Comparison of ENCODE assay signal across 17 cellular contexts in the genomic region with DNA sequence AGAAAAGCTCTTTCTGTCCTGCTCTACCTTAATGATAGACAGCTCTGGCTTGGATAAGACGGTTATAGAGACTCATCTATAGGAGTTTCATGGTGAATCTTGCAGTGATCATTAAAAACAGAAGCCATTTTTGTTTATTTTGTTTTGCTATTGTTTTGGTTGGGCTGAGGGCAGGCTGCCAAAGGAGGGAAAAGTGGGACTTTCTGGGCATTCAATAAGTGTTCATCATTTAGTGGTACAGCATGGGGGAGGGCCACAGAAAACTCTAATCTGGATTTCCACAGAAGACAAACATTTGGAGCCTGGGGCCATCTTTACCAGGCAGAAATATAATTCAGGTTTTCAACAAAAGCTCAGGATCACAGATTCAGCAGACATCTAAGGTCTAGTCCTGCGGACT.
"Had no signal": no experiment of that assay in that cellular context is flagged by ENCODE, and none has a peak within 500 bp of the region (broad histone marks: within the 10 kb centered on the region; RNA-seq: fewer than 3 reads in every experiment).

No MANE protein-coding gene starts in this region.

- H3K79me2 ChIP-seq: hepatocyte had no signal

- DNase-seq: activated CD4-positive, alpha-beta T cell treated with anti-CD3 and anti-CD28 coated beads for 1 hour; activated CD4-positive, alpha-beta T cell treated with anti-CD3 and anti-CD28 coated beads, Interleukin-2, amount 50 U/mL, for 48 hours; activated CD8-positive, alpha-beta memory T cell treated with anti-CD3 and anti-CD28 coated beads, Interleukin-2, amount 10 ng/mL, durations not matched to agents 7 days and 5 days; activated naive CD4-positive, alpha-beta T cell treated with anti-CD3 and anti-CD28 coated beads, Interleukin-2, amount 10 ng/mL, durations not matched to agents 7 days and 5 days; activated T-cell treated with anti-CD3 and anti-CD28 coated beads, Interleukin-2, amount 50 U/mL, for 24 hours; caudate nucleus; esophagus squamous epithelium; islet precursor cell; nucleus accumbens; posterior cingulate gyrus; retina; stimulated activated CD4-positive, alpha-beta T cell treated with anti-CD3 and anti-CD28 coated beads, Interleukin-2, amount 100 ng/mL, for 48 hours; stimulated activated naive CD4-positive, alpha-beta T cell; tibial artery had no signal

- ATAC-seq: activated CD8-positive, alpha-beta memory T cell treated with anti-CD3 and anti-CD28 coated beads, Interleukin-2, amount 10 ng/mL, durations not matched to agents 7 days and 5 days; natural killer cell treated with Interleukin-12 subunit alpha and Interleukin-12 subunit beta and Interleukin-15 and Interleukin-18, amount 100 ng/mL, for 72 hours had no signal

- H3K4me3 ChIP-seq: esophagus squamous epithelium, hepatocyte, tibial artery had no signal

- H3K9me3 Mint-ChIP-seq: activated naive CD4-positive, alpha-beta T cell treated with anti-CD3 and anti-CD28 coated beads, Interleukin-2, amount 10 ng/mL, durations not matched to agents 7 days and 5 days had no signal

- H3K4me1 Mint-ChIP-seq: activated naive CD4-positive, alpha-beta T cell treated with anti-CD3 and anti-CD28 coated beads, Interleukin-2, amount 10 ng/mL, durations not matched to agents 7 days and 5 days had no signal

- H3K4me2 ChIP-seq: hepatocyte had no signal

- H3K36me3 ChIP-seq: esophagus squamous epithelium, tibial artery had no signal

- H3K27ac Mint-ChIP-seq: activated CD8-positive, alpha-beta memory T cell treated with anti-CD3 and anti-CD28 coated beads, Interleukin-2, amount 10 ng/mL, durations not matched to agents 7 days and 5 days; activated naive CD4-positive, alpha-beta T cell treated with anti-CD3 and anti-CD28 coated beads, Interleukin-2, amount 10 ng/mL, durations not matched to agents 7 days and 5 days; activated T-cell treated with anti-CD3 and anti-CD28 coated beads, Interleukin-2, amount 50 U/mL, for 24 hours; natural killer cell treated with Interleukin-12 subunit alpha and Interleukin-12 subunit beta and Interleukin-15 and Interleukin-18, amount 100 ng/mL, for 72 hours had no signal

- H3K9me3 ChIP-seq: esophagus squamous epithelium, tibial artery had no signal

- H3K27me3 ChIP-seq: esophagus squamous epithelium, hepatocyte, tibial artery had no signal

- H3K4me1 ChIP-seq: esophagus squamous epithelium had no signal

- H2AFZ ChIP-seq: hepatocyte had no signal

- H3K4me3 Mint-ChIP-seq: activated CD8-positive, alpha-beta memory T cell treated with anti-CD3 and anti-CD28 coated beads, Interleukin-2, amount 10 ng/mL, durations not matched to agents 7 days and 5 days; activated naive CD4-positive, alpha-beta T cell treated with anti-CD3 and anti-CD28 coated beads, Interleukin-2, amount 10 ng/mL, durations not matched to agents 7 days and 5 days; activated T-cell treated with anti-CD3 and anti-CD28 coated beads, Interleukin-2, amount 50 U/mL, for 24 hours; natural killer cell treated with Interleukin-12 subunit alpha and Interleukin-12 subunit beta and Interleukin-15 and Interleukin-18, amount 100 ng/mL, for 72 hours had no signal

- H3K27ac ChIP-seq: esophagus squamous epithelium, hepatocyte, tibial artery, VCaP had no signal

- H3K27me3 Mint-ChIP-seq: activated CD8-positive, alpha-beta memory T cell treated with anti-CD3 and anti-CD28 coated beads, Interleukin-2, amount 10 ng/mL, durations not matched to agents 7 days and 5 days; activated naive CD4-positive, alpha-beta T cell treated with anti-CD3 and anti-CD28 coated beads, Interleukin-2, amount 10 ng/mL, durations not matched to agents 7 days and 5 days; activated T-cell treated with anti-CD3 and anti-CD28 coated beads, Interleukin-2, amount 50 U/mL, for 24 hours; natural killer cell treated with Interleukin-12 subunit alpha and Interleukin-12 subunit beta and Interleukin-15 and Interleukin-18, amount 100 ng/mL, for 72 hours had no signal
